8 cellular contexts compared by ENCODE assay signal in genomic region chr1:234500269-234500668, GRCh38. TPM values are rescaled to one million over a fixed set of nuclear protein-coding genes. Genes with fewer than 3 reads are reported as not detected.
DNase-seq lines count a peak whose midpoint lies in the region; ATAC-seq, FAIRE-seq and TF ChIP-seq lines count a peak whose summit lies in the region.

No MANE protein-coding gene starts in this region.

- TF ChIP-seq CTCF in AG10803 (conservative IDR thresholded peaks at IDR 0.05; ENCODE audit: low read length) (no peak), astrocyte (IDR thresholded peaks at IDR 0.05; ENCODE audit: insufficient read depth, low read depth, low read length) (no peak)

- no peak for TF ChIP-seq RAD21 in Ishikawa (IDR thresholded peaks at IDR 0.05; ENCODE audit: low read depth)

- H3K27me3 ChIP-seq in astrocyte (ENCODE audit: insufficient read depth, low read length) (no peaks in the 10 kb centered on the region), mucosa of rectum (ENCODE audit: control insufficient read depth in 2 of 2, insufficient read depth in 2 of 2, low read length in 2 of 2) (no peaks in the 10 kb centered on the region)

- H3K4me1 ChIP-seq in astrocyte (ENCODE audit: insufficient read depth, low read length), result peaks cover 34% of the 10 kb centered on the region
- H3K4me1 ChIP-seq in mucosa of rectum (ENCODE audit: control insufficient read depth in 2 of 2, insufficient read depth in 2 of 2, low read length in 2 of 2), result peaks cover 9 to 18% of the 10 kb centered on the region in 2 donors

- peaks cover 3% of the 10 kb centered on the region for H3K9me3 Mint-ChIP-seq in astrocyte (ENCODE audit: unreplicated experiment)

- H3K27ac Mint-ChIP-seq in astrocyte (ENCODE audit: unreplicated experiment), result no peak overlapping the region

- ATAC-seq in left lobe of liver, result no peak

- FAIRE-seq in astrocyte (lab: Jason Lieb, UNC), result no peak

- no peaks in the 10 kb centered on the region for H3K9me3 ChIP-seq in astrocyte (ENCODE audit: insufficient read depth, low read depth, low read length)
- H3K9me3 ChIP-seq in mucosa of rectum (ENCODE audit: control insufficient read depth in 2 of 2, low read length in 2 of 2), result no peaks in the 10 kb centered on the region

- H3K4me2 ChIP-seq in astrocyte (ENCODE audit: low read length), result peak overlapping the region; percentile 80

- peak overlapping the region; percentile 91 for H3K27ac ChIP-seq in astrocyte (ENCODE audit: low read depth, low read length)
- peak overlapping the region; percentile 81 for H3K27ac ChIP-seq in mucosa of rectum (ENCODE audit: low read depth in 2 of 2, low read length in 2 of 2)

- DNase-seq in AG10803 (ENCODE audit: low read depth), result peak; percentile 25
- no peak for DNase-seq in astrocyte (ENCODE audit: low read depth)
- no peak for DNase-seq in stimulated activated naive CD4-positive, alpha-beta T cell (lab: John Stamatoyannopoulos, UW)
- no peak for DNase-seq in left lobe of liver (ENCODE audit: low spot score)
- DNase-seq in C1 segment of cervical spinal cord (lab: John Stamatoyannopoulos, UW), result no peak
- DNase-seq in NCI-H226, result no peak

- H3K36me3 Mint-ChIP-seq in astrocyte (ENCODE audit: low read depth, unreplicated experiment), result no peaks in the 10 kb centered on the region

- H2AFZ ChIP-seq in astrocyte (ENCODE audit: low read depth, low read length), result no peak overlapping the region

- no peak overlapping the region for H3K4me3 Mint-ChIP-seq in astrocyte (ENCODE audit: unreplicated experiment)

- TF ChIP-seq EP300 in Ishikawa (IDR thresholded peaks at IDR 0.05; ENCODE audit: borderline replicate concordance), result no peak

- H3K9ac ChIP-seq in astrocyte (ENCODE audit: low read length) (peak overlapping the region; percentile 85), mucosa of rectum (ENCODE audit: low read depth in 1 of 2, low read length in 2 of 2) (peak overlapping the region in 1 of 2 donors; percentile 20)

- H3K36me3 ChIP-seq in astrocyte (ENCODE audit: insufficient read depth, low read length), result no peaks in the 10 kb centered on the region
- no peaks in the 10 kb centered on the region for H3K36me3 ChIP-seq in mucosa of rectum (ENCODE audit: control insufficient read depth in 2 of 2, insufficient read depth in 2 of 2, low read length in 2 of 2)

- H3K79me2 ChIP-seq in astrocyte (ENCODE audit: insufficient read depth, low read length), result no peaks in the 10 kb centered on the region

- H3K4me3 ChIP-seq in AG10803 (ENCODE audit: low read length) (no peak overlapping the region), astrocyte (ENCODE audit: insufficient read depth, low read depth, low read length) (no peak overlapping the region), mucosa of rectum (ENCODE audit: low read length in 2 of 2) (no peak overlapping the region)

- H3K4me1 Mint-ChIP-seq in astrocyte (ENCODE audit: low read depth, unreplicated experiment), result peaks cover 28% of the 10 kb centered on the region

- peaks cover 1% of the 10 kb centered on the region for H3K27me3 Mint-ChIP-seq in astrocyte (ENCODE audit: low read depth, unreplicated experiment)

- no peaks in the 10 kb centered on the region for H4K20me1 ChIP-seq in astrocyte (ENCODE audit: insufficient read depth, low read length)

TF ChIP-seq in Ishikawa, 13 proteins besides CTCF, POLR2A, EP300 and RAD21:
- peak; percentile 35; the same call in 1 of the 2 replicates for TF ChIP-seq NFIC (IDR thresholded peaks at IDR 0.05)
- no peak for TF ChIP-seq TEAD4 (IDR thresholded peaks at IDR 0.05)

RNA-seq across cellular contexts. Expression of gene TARBP1, which starts 21.3 kb away (rescaled TPM):
- total RNA-seq in astrocyte (15.9 and 17.8 TPM in 2 replicates), left lobe of liver (7.8 TPM)
